8 cellular contexts compared by ENCODE assay signal in the genomic region with DNA sequence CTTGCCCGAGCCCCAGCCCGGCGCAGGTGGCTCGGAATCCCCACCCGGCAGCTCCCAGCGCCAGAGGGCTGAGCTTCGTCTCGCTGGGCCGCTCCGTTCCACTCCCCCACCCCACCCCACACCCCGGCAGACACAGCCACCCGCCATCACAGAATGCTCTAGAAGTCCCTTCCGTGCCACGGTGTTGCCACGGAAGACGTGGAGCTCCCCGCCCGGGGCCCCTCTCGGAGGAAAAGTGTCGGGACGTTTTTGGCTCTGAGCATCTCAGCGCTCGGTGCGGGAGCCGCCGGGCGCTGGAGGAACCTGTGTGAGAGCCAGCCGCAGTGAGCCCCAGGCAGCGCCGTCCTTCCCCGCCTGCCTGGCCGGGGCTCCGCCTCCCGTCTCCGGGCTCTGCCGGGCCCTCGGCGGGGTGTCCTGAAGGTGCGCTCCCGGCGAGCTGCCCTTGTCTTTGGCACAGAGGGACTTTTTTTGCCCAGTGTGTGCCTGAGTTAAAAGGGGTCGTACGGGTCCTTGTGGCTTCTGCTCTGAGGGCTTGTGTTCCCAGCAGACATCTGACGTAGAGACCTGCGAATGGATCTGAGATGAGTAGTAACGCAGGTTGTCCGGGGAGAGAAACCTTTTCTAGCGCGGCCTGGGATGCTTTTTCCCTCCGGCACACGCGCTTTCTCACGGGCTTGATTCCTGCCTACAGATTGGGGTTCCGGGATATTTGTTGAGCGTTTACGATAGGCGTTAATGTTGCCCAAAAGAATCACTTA. TPM values are rescaled to one million over a fixed set of nuclear protein-coding genes. Genes with fewer than 3 reads are reported as not detected.
DNase-seq lines count a peak whose midpoint lies in the region; ATAC-seq and TF ChIP-seq lines count a peak whose summit lies in the region.

No MANE protein-coding gene starts in this region.

- peaks cover 35% of the 10 kb centered on the region for H3K4me1 ChIP-seq in CD8-positive, alpha-beta memory T cell (ENCODE audit: insufficient read depth, low read length)
- H3K4me1 ChIP-seq in HEK293 (ENCODE audit: control insufficient read depth, insufficient read depth, low read length) = peaks cover 17% of the 10 kb centered on the region
- peaks cover 40% of the 10 kb centered on the region for H3K4me1 ChIP-seq in OCI-LY1 (ENCODE audit: insufficient read depth, low read length, severe bottlenecking)
- peaks cover 11% of the 10 kb centered on the region for H3K4me1 ChIP-seq in foreskin keratinocyte
- peaks cover 28% of the 10 kb centered on the region for H3K4me1 ChIP-seq in neuron (ENCODE audit: insufficient read depth, low read length)
- H3K4me1 ChIP-seq in subcutaneous abdominal adipose tissue (ENCODE audit: control insufficient read depth in 5 of 5, insufficient read depth in 5 of 5, low read length in 5 of 5) = peaks cover 2 to 48% (median 40%) of the 10 kb centered on the region in 5 donors

- H3K27ac Mint-ChIP-seq in CD8-positive, alpha-beta memory T cell = peak overlapping the region; percentile 93 to 99 (median 98)

- peak overlapping the region; percentile 81 for H3K4me3 ChIP-seq in CD8-positive, alpha-beta memory T cell (ENCODE audit: low read length)
- H3K4me3 ChIP-seq in HEK293 (ENCODE audit: low read depth, low read length) (peak overlapping the region; percentile 62), OCI-LY1 (ENCODE audit: low read depth, low read length, poor library complexity, severe bottlenecking) (peak overlapping the region; percentile 74), neuron (ENCODE audit: low read length) (peak overlapping the region; percentile 77), subcutaneous abdominal adipose tissue (ENCODE audit: low read depth in 1 of 5, low read length in 5 of 5) (peak overlapping the region; percentile 90 to 95 (median 93))

- POLR2A ChIA-PET in CD8-positive, alpha-beta memory T cell (lab: Charles Lee) = interaction anchor here (0.7 to 4.0 kb wide), 4 partner anchors 13 to 794 kb away, joined by 3 to 40 read pairs (median 3); no protein-coding TSS in a partner anchor
- POLR2A ChIA-PET in HEK293 (lab: Yijun Ruan, JAX) = interaction anchor here (0.6 to 1.0 kb wide), 7 partner anchors 12 to 429 kb away, joined by 3 to 6 read pairs (median 4); no protein-coding TSS in a partner anchor

- H2AFZ ChIP-seq in OCI-LY1 (ENCODE audit: low read length) (no peak overlapping the region), neuron (ENCODE audit: low read depth, low read length) (peak overlapping the region; percentile 84)

- H3K4me3 Mint-ChIP-seq in CD8-positive, alpha-beta memory T cell = peak overlapping the region; percentile 91 to 98 (median 96)

- no peak for TF ChIP-seq CTCF in HEK293 (tag by site-specific recombination; IDR thresholded peaks at IDR 0.05)
- no peak for TF ChIP-seq CTCF in OCI-LY1 (IDR thresholded peaks at IDR 0.05; ENCODE audit: low read length)
- TF ChIP-seq CTCF in foreskin keratinocyte (conservative IDR thresholded peaks at IDR 0.05) = no peak

- no peaks in the 10 kb centered on the region for H3F3A ChIP-seq in OCI-LY1 (ENCODE audit: insufficient read depth, low read length)

- H3K4me2 ChIP-seq in OCI-LY1 (ENCODE audit: low read length) = peak overlapping the region; percentile 93

- H3K4me1 Mint-ChIP-seq in CD8-positive, alpha-beta memory T cell = peaks cover 50 to 60% (median 56%) of the 10 kb centered on the region in 3 donors

- DNase-seq in CD8-positive, alpha-beta memory T cell = peak; percentile 49 to 75 (median 65)
- peak; percentile 48 for DNase-seq in activated gamma-delta T cell (lab: John Stamatoyannopoulos, UW)
- DNase-seq in foreskin keratinocyte = peak in 1 of 2 donors; percentile 62

- no peaks in the 10 kb centered on the region for H3K9me3 ChIP-seq in CD8-positive, alpha-beta memory T cell (ENCODE audit: low read length)
- no peaks in the 10 kb centered on the region for H3K9me3 ChIP-seq in HEK293 (ENCODE audit: control insufficient read depth, insufficient read depth, low read depth, low read length)
- H3K9me3 ChIP-seq in OCI-LY1 (ENCODE audit: low read length) = no peaks in the 10 kb centered on the region
- no peaks in the 10 kb centered on the region for H3K9me3 ChIP-seq in neuron (ENCODE audit: low read length)
- no peaks in the 10 kb centered on the region for H3K9me3 ChIP-seq in subcutaneous abdominal adipose tissue (ENCODE audit: control insufficient read depth in 5 of 5, low read length in 5 of 5)

- no peaks in the 10 kb centered on the region for H4K20me1 ChIP-seq in OCI-LY1 (ENCODE audit: insufficient read depth, low read length)

- peaks cover 26% of the 10 kb centered on the region for H3K79me2 ChIP-seq in OCI-LY1 (ENCODE audit: insufficient read depth, low read length)

- CTCF ChIA-PET in CD8-positive, alpha-beta memory T cell (lab: Charles Lee) = interaction anchor here (1.5 kb wide), 1 partner anchor 98 kb away, joined by 7 read pairs; no protein-coding TSS in a partner anchor
- CTCF ChIA-PET in HEK293 (lab: Yijun Ruan, JAX) = interaction anchor here (0.6 to 1.2 kb wide), 4 partner anchors 38 to 761 kb away, joined by 3 to 6 read pairs (median 4); no protein-coding TSS in a partner anchor

- H3K27ac ChIP-seq in CD8-positive, alpha-beta memory T cell (ENCODE audit: low read depth, low read length) = peak overlapping the region; percentile 81
- H3K27ac ChIP-seq in HEK293 (ENCODE audit: extremely low read depth, low read depth, low read length) (peak overlapping the region; percentile 97), OCI-LY1 (ENCODE audit: low read depth, low read length, poor library complexity, severe bottlenecking) (peak overlapping the region; percentile 76), foreskin keratinocyte (peak overlapping the region; percentile 81), subcutaneous abdominal adipose tissue (ENCODE audit: low read depth, low read length) (peak overlapping the region; percentile 92)

- no peaks in the 10 kb centered on the region for H3K27me3 ChIP-seq in CD8-positive, alpha-beta memory T cell (ENCODE audit: insufficient read depth, low read length, poor library complexity, severe bottlenecking)
- H3K27me3 ChIP-seq in OCI-LY1 (ENCODE audit: insufficient read depth, low read length) (no peaks in the 10 kb centered on the region; the same call in 1 of the 2 replicates), foreskin keratinocyte (no peaks in the 10 kb centered on the region), neuron (ENCODE audit: insufficient read depth, low read length) (peaks cover 14% of the 10 kb centered on the region), subcutaneous abdominal adipose tissue (ENCODE audit: control insufficient read depth in 5 of 5, insufficient read depth in 4 of 5, low read length in 5 of 5) (no peaks in the 10 kb centered on the region)

- H3K36me3 Mint-ChIP-seq in CD8-positive, alpha-beta memory T cell = peaks cover 0 to 19% (median 0%) of the 10 kb centered on the region in 3 donors

- peak; percentile 42 for ATAC-seq in foreskin keratinocyte
- ATAC-seq in HG03196 (IDR thresholded peaks at IDR 0.05; ENCODE audit: unreplicated experiment) = no peak

- H3K36me3 ChIP-seq in CD8-positive, alpha-beta memory T cell (ENCODE audit: insufficient read depth, low read length) = no peaks in the 10 kb centered on the region
- H3K36me3 ChIP-seq in HEK293 (ENCODE audit: control insufficient read depth in 2 of 2, insufficient read depth in 1 of 2, low read length in 2 of 2) (no peaks in the 10 kb centered on the region), OCI-LY1 (ENCODE audit: insufficient read depth, low read length) (no peaks in the 10 kb centered on the region; the same call in 1 of the 2 replicates), neuron (ENCODE audit: insufficient read depth, low read length) (no peaks in the 10 kb centered on the region), subcutaneous abdominal adipose tissue (ENCODE audit: control insufficient read depth in 5 of 5, insufficient read depth in 5 of 5, low read length in 5 of 5) (no peaks in the 10 kb centered on the region)

- H3K9me3 Mint-ChIP-seq in CD8-positive, alpha-beta memory T cell = no peaks in the 10 kb centered on the region

- H3K9me2 ChIP-seq in OCI-LY1 (ENCODE audit: low read depth, low read length) = no peaks in the 10 kb centered on the region

- H3K9ac ChIP-seq in OCI-LY1 (ENCODE audit: low read length) (peak overlapping the region; percentile 86), subcutaneous abdominal adipose tissue (ENCODE audit: low read length in 5 of 5) (peak overlapping the region; percentile 17 to 83 (median 79))

- no peaks in the 10 kb centered on the region for H3K27me3 Mint-ChIP-seq in CD8-positive, alpha-beta memory T cell

TF ChIP-seq in HEK293, 187 proteins besides CTCF, POLR2A, EP300 and RAD21 (continues in another document):
- TF ChIP-seq, protein P1, sequence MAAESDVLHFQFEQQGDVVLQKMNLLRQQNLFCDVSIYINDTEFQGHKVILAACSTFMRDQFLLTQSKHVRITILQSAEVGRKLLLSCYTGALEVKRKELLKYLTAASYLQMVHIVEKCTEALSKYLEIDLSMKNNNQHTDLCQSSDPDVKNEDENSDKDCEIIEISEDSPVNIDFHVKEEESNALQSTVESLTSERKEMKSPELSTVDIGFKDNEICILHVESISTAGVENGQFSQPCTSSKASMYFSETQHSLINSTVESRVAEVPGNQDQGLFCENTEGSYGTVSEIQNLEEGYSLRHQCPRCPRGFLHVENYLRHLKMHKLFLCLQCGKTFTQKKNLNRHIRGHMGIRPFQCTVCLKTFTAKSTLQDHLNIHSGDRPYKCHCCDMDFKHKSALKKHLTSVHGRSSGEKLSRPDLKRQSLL (tag by site-specific recombination; IDR thresholded peaks at IDR 0.05) = peak; percentile 90
- peak; percentile 59 for TF ChIP-seq ZFP37 (tag by site-specific recombination; IDR thresholded peaks at IDR 0.05)
- TF ChIP-seq ZIC2 (tag by site-specific recombination; IDR thresholded peaks at IDR 0.05) = peak; percentile 73
- peak; percentile 69 for TF ChIP-seq ZBTB8A (tag by site-specific recombination; IDR thresholded peaks at IDR 0.05)
- peak; percentile 59; the same call in 1 of the 2 replicates for TF ChIP-seq ZNF629 (tag by site-specific recombination; IDR thresholded peaks at IDR 0.05)
- TF ChIP-seq INSM2 (tag by site-specific recombination; IDR thresholded peaks at IDR 0.05) = no peak

RNA-seq across cellular contexts. Expression of gene ZCCHC2, which starts 1.8 kb away (rescaled TPM):
- 10 to 100 TPM; 36.4 to 37.9 TPM for total RNA-seq in CD8-positive, alpha-beta memory T cell
- 2.9 TPM for polyA plus RNA-seq in CD8-positive, alpha-beta memory T cell
- 16.2 and 16.6 TPM in 2 replicates for total RNA-seq in foreskin keratinocyte
- 3.7 and 4.5 TPM in 2 replicates for polyA plus RNA-seq in foreskin keratinocyte
